Comparison of ENCODE assay signal across 23 cellular contexts in genomic region chr3:64600246-64600645, GRCh38.
"Had no signal": no experiment of that assay in that cellular context is flagged by ENCODE, and none has a peak within 500 bp of the region (broad histone marks: within the 10 kb centered on the region; RNA-seq: fewer than 3 reads in every experiment).

No MANE protein-coding gene starts in this region.

- DNase-seq: activated CD4-positive, alpha-beta T cell treated with anti-CD3 and anti-CD28 coated beads for 4 hours; activated CD4-positive, alpha-beta T cell treated with anti-CD3 and anti-CD28 coated beads, Interleukin-2, amount 50 U/mL, for 4 hours; activated CD8-positive, alpha-beta memory T cell treated with anti-CD3 and anti-CD28 coated beads, Interleukin-2, amount 50 U/mL, for 48 hours; activated CD8-positive, alpha-beta T cell treated with anti-CD3 and anti-CD28 coated beads, Interleukin-2, amount 10 ng/mL, durations not matched to agents 7 days and 5 days; activated effector memory CD4-positive, alpha-beta T cell treated with Interleukin-2 at 50 U/mL for 16 hours; activated naive CD4-positive, alpha-beta T cell; activated naive CD8-positive, alpha-beta T cell treated with anti-CD3 and anti-CD28 coated beads, Interleukin-2, amount 50 U/mL, for 24 hours; activated T-cell treated with anti-CD3 and anti-CD28 coated beads, Interleukin-2, amount 50 U/mL, for 1 hour; cerebellar nuclear complex; NCI-H1092; NCI-H1930; NCI-H510A treated with DMSO at 0.1 percent for 48 hours; PC-3; SHP77; SW 1271 had no signal

- FAIRE-seq: astrocyte, RCC 7860 had no signal

- H3K27me3 Mint-ChIP-seq: activated naive CD4-positive, alpha-beta T cell treated with anti-CD3 and anti-CD28 coated beads, Interleukin-2, amount 50 U/mL, for 24 hours had no signal

- H3K36me3 Mint-ChIP-seq: activated naive CD4-positive, alpha-beta T cell treated with anti-CD3 and anti-CD28 coated beads, Interleukin-2, amount 50 U/mL, for 24 hours had no signal

- H3K4me3 ChIP-seq: SJSA1 had no signal

- H3K36me3 ChIP-seq: SJSA1 had no signal

- ATAC-seq: activated CD4-positive, CD25-positive, alpha-beta regulatory T cell treated with anti-CD3 and anti-CD28 coated beads, Interleukin-2, amount 50 U/mL, for 24 hours; activated CD8-positive, alpha-beta T cell treated with anti-CD3 and anti-CD28 coated beads, Interleukin-2, amount 10 ng/mL, durations not matched to agents 7 days and 5 days; activated naive CD8-positive, alpha-beta T cell treated with anti-CD3 and anti-CD28 coated beads, Interleukin-2, amount 50 U/mL, for 24 hours; PC-3 had no signal

- H3K9me3 ChIP-seq: SJSA1 had no signal

- H3K27ac Mint-ChIP-seq: activated CD8-positive, alpha-beta T cell treated with anti-CD3 and anti-CD28 coated beads, Interleukin-2, amount 10 ng/mL, durations not matched to agents 7 days and 5 days; activated naive CD4-positive, alpha-beta T cell treated with anti-CD3 and anti-CD28 coated beads, Interleukin-2, amount 50 U/mL, for 24 hours; activated naive CD8-positive, alpha-beta T cell treated with anti-CD3 and anti-CD28 coated beads, Interleukin-2, amount 50 U/mL, for 24 hours; activated T-helper 1 cell treated with anti-CD3 and anti-CD28 coated beads, Interleukin-12 subunit alpha, Interleukin-12 subunit beta, Interleukin-2, Interleukin-4 antibody, amounts not matched to agents 30 ng/mL and 10 ng/mL and 1 ng/mL, durations not matched to agents 14 hours and 24 hours and 36 hours; T-helper 1 cell treated with Interleukin-12 subunit alpha and Interleukin-12 subunit beta and Interleukin-4 antibody, amounts not matched to agents 30 μg/mL and 1 μg/mL, for 36 hours had no signal

- H3K27ac ChIP-seq: KMS-11, SJSA1 had no signal

- H3K27me3 ChIP-seq: SJSA1 had no signal

- H3K9ac ChIP-seq: KMS-11 had no signal

- H3K9me3 Mint-ChIP-seq: activated naive CD4-positive, alpha-beta T cell treated with anti-CD3 and anti-CD28 coated beads, Interleukin-2, amount 50 U/mL, for 24 hours; activated naive CD8-positive, alpha-beta T cell treated with anti-CD3 and anti-CD28 coated beads, Interleukin-2, amount 50 U/mL, for 24 hours; activated T-helper 1 cell treated with anti-CD3 and anti-CD28 coated beads, Interleukin-12 subunit alpha, Interleukin-12 subunit beta, Interleukin-2, Interleukin-4 antibody, amounts not matched to agents 30 ng/mL and 10 ng/mL and 1 ng/mL, durations not matched to agents 14 hours and 24 hours and 36 hours; T-helper 1 cell treated with Interleukin-12 subunit alpha and Interleukin-12 subunit beta and Interleukin-4 antibody, amounts not matched to agents 30 μg/mL and 1 μg/mL, for 36 hours had no signal

- H3K4me2 ChIP-seq: KMS-11 had no signal

- H3K4me1 Mint-ChIP-seq: activated naive CD4-positive, alpha-beta T cell treated with anti-CD3 and anti-CD28 coated beads, Interleukin-2, amount 50 U/mL, for 24 hours; activated naive CD8-positive, alpha-beta T cell treated with anti-CD3 and anti-CD28 coated beads, Interleukin-2, amount 50 U/mL, for 24 hours had no signal

- H3K4me3 Mint-ChIP-seq: activated CD8-positive, alpha-beta T cell treated with anti-CD3 and anti-CD28 coated beads, Interleukin-2, amount 10 ng/mL, durations not matched to agents 7 days and 5 days; activated naive CD4-positive, alpha-beta T cell treated with anti-CD3 and anti-CD28 coated beads, Interleukin-2, amount 50 U/mL, for 24 hours; activated naive CD8-positive, alpha-beta T cell treated with anti-CD3 and anti-CD28 coated beads, Interleukin-2, amount 50 U/mL, for 24 hours; activated T-helper 1 cell treated with anti-CD3 and anti-CD28 coated beads, Interleukin-12 subunit alpha, Interleukin-12 subunit beta, Interleukin-2, Interleukin-4 antibody, amounts not matched to agents 30 ng/mL and 10 ng/mL and 1 ng/mL, durations not matched to agents 14 hours and 24 hours and 36 hours; T-helper 1 cell treated with Interleukin-12 subunit alpha and Interleukin-12 subunit beta and Interleukin-4 antibody, amounts not matched to agents 30 μg/mL and 1 μg/mL, for 36 hours had no signal
